Comparison of ENCODE assay signal across 19 cellular contexts in the genomic region with DNA sequence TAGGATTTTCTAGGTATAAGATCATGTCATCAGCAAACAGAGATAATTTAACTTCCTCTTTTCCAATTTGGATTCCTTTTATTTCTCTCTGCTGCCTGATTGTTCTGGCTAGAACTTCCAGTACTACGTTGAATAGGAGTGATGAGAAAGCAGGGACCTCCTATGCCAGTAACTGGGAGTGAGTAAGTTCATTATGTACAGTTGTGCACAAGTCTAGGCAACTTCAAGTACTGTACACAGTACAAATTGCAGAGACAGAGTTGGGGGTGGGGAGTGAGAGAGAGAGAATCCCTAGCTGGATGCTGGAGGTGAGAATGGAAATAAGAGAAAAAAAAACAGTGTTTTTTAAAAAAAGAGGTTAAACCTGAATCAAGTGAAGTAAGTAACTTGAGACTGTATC.
"Had no signal": no experiment of that assay in that cellular context is flagged by ENCODE, and none has a peak within 500 bp of the region (broad histone marks: within the 10 kb centered on the region; RNA-seq: fewer than 3 reads in every experiment).

No MANE protein-coding gene starts in this region.

- H3K27ac Mint-ChIP-seq: naive thymus-derived CD4-positive, alpha-beta T cell; nephron progenitor cell; stimulated activated memory B cell treated with anti-CD40 and anti-IgM and Interleukin-4, amounts not matched to agents 10 μg/mL and 1 μg/mL and 100 μg/mL, for 72 hours; stimulated activated naive CD8-positive, alpha-beta T cell treated with anti-CD3 and anti-CD28 coated beads, Interleukin-15, Interleukin-2, amounts not matched to agents 100 ng/mL and 50 ng/mL, for 24 hours had no signal

- H3K4me1 Mint-ChIP-seq: naive thymus-derived CD4-positive, alpha-beta T cell; stimulated activated memory B cell treated with anti-CD40 and anti-IgM and Interleukin-4, amounts not matched to agents 10 μg/mL and 1 μg/mL and 100 μg/mL, for 72 hours had no signal

- H3K9me3 ChIP-seq: heart left ventricle, neutrophil, psoas muscle, right lobe of liver, tibial artery, upper lobe of left lung, uterus had no signal

- H3K36me3 Mint-ChIP-seq: naive thymus-derived CD4-positive, alpha-beta T cell; stimulated activated memory B cell treated with anti-CD40 and anti-IgM and Interleukin-4, amounts not matched to agents 10 μg/mL and 1 μg/mL and 100 μg/mL, for 72 hours had no signal

- H3K9me3 Mint-ChIP-seq: nephron progenitor cell; stimulated activated naive CD8-positive, alpha-beta T cell treated with anti-CD3 and anti-CD28 coated beads, Interleukin-15, Interleukin-2, amounts not matched to agents 100 ng/mL and 50 ng/mL, for 24 hours had no signal

- H3K4me3 Mint-ChIP-seq: naive thymus-derived CD4-positive, alpha-beta T cell; nephron progenitor cell; stimulated activated memory B cell treated with anti-CD40 and anti-IgM and Interleukin-4, amounts not matched to agents 10 μg/mL and 1 μg/mL and 100 μg/mL, for 72 hours; stimulated activated naive CD8-positive, alpha-beta T cell treated with anti-CD3 and anti-CD28 coated beads, Interleukin-15, Interleukin-2, amounts not matched to agents 100 ng/mL and 50 ng/mL, for 24 hours had no signal

- DNase-seq: cortex of kidney; dorsolateral prefrontal cortex; effector CD8-positive, alpha-beta T cell; heart left ventricle; hippocampal formation; kidney glomerular epithelial cell; naive thymus-derived CD4-positive, alpha-beta T cell; nephron progenitor cell; psoas muscle; retina; right lobe of liver; stimulated activated CD4-positive, alpha-beta T cell treated with anti-CD3 and anti-CD28 coated beads, Interleukin-1b, Interleukin-23, amount 100 ng/mL, for 48 hours; stimulated activated CD4-positive, alpha-beta T cell treated with anti-CD3 and anti-CD28 coated beads, Interleukin-4, amount 100 ng/mL, for 24 hours; tibial artery; upper lobe of left lung; uterus had no signal

- H3K4me3 ChIP-seq: dorsolateral prefrontal cortex, heart left ventricle, psoas muscle, right lobe of liver, tibial artery, upper lobe of left lung, uterus had no signal

- H3K36me3 ChIP-seq: heart left ventricle, neutrophil, right lobe of liver, tibial artery, upper lobe of left lung, uterus had no signal

- H3K4me1 ChIP-seq: heart left ventricle, psoas muscle, right lobe of liver, tibial artery, upper lobe of left lung, uterus had no signal

- H3K27ac ChIP-seq: dorsolateral prefrontal cortex, heart left ventricle, neutrophil, psoas muscle, right lobe of liver, tibial artery, upper lobe of left lung, uterus had no signal

- H3K27me3 ChIP-seq: dorsolateral prefrontal cortex, heart left ventricle, neutrophil, right lobe of liver, tibial artery, upper lobe of left lung, uterus had no signal

- H3K27me3 Mint-ChIP-seq: naive thymus-derived CD4-positive, alpha-beta T cell; stimulated activated memory B cell treated with anti-CD40 and anti-IgM and Interleukin-4, amounts not matched to agents 10 μg/mL and 1 μg/mL and 100 μg/mL, for 72 hours; stimulated activated naive CD8-positive, alpha-beta T cell treated with anti-CD3 and anti-CD28 coated beads, Interleukin-15, Interleukin-2, amounts not matched to agents 100 ng/mL and 50 ng/mL, for 24 hours had no signal

- ATAC-seq: heart left ventricle; naive thymus-derived CD4-positive, alpha-beta T cell; psoas muscle; right lobe of liver; stimulated activated memory B cell treated with anti-CD40 and anti-IgM and Interleukin-4, amounts not matched to agents 10 μg/mL and 1 μg/mL and 100 μg/mL, for 72 hours had no signal
